ENCODE assay signal across 27 cellular contexts in genomic region chrX:85114776-85115175, GRCh38.
A peak's percentile ranks its signal among the peaks of the same experiment; 100 is the strongest.
DNase-seq lines count a peak whose midpoint lies in the region; ATAC-seq and TF ChIP-seq lines count a peak whose summit lies in the region.
"Had no signal": no experiment of that assay in that cellular context is flagged by ENCODE, and none has a peak within 500 bp of the region (broad histone marks: within the 10 kb centered on the region; RNA-seq: fewer than 3 reads in every experiment).

No MANE protein-coding gene starts in this region.

- no peaks in the 10 kb centered on the region for H3K36me3 Mint-ChIP-seq in type B pancreatic cell
- H3K36me3 Mint-ChIP-seq in Caco-2 (ENCODE audit: insufficient read depth, unreplicated experiment) = peaks cover 6% of the 10 kb centered on the region
- H3K36me3 Mint-ChIP-seq: CD8-positive, alpha-beta memory T cell; naive thymus-derived CD4-positive, alpha-beta T cell; stimulated activated effector memory CD8-positive, alpha-beta T cell treated with anti-CD3 and anti-CD28 coated beads, Interleukin-12 subunit alpha, Interleukin-12 subunit beta, amount 100 ng/mL, for 72 hours had no signal

- H3K4me2 ChIP-seq in SK-N-SH (no peak overlapping the region), OCI-LY3 (ENCODE audit: low read length) (no peak overlapping the region)

- no peaks in the 10 kb centered on the region for H3K79me2 ChIP-seq in SK-N-SH (ENCODE audit: insufficient read depth)
- H3K79me2 ChIP-seq in OCI-LY3 (ENCODE audit: low read length) = no peaks in the 10 kb centered on the region

- no peak overlapping the region for H3K4me3 Mint-ChIP-seq in type B pancreatic cell
- no peak overlapping the region for H3K4me3 Mint-ChIP-seq in Caco-2 (ENCODE audit: unreplicated experiment)
- H3K4me3 Mint-ChIP-seq: activated T-cell treated with anti-CD3 and anti-CD28 coated beads, Interleukin-2, amount 50 U/mL, for 72 hours; CD8-positive, alpha-beta memory T cell; central memory CD8-positive, alpha-beta T cell; naive thymus-derived CD4-positive, alpha-beta T cell; stimulated activated effector memory CD8-positive, alpha-beta T cell treated with anti-CD3 and anti-CD28 coated beads, Interleukin-12 subunit alpha, Interleukin-12 subunit beta, amount 100 ng/mL, for 72 hours had no signal

- DNase-seq in SK-N-SH = no peak
- DNase-seq in epithelial cell of esophagus (ENCODE audit: low read depth) = peak; percentile 0
- DNase-seq in type B pancreatic cell (ENCODE audit: extremely low spot score, unreplicated experiment) = no peak
- DNase-seq in NCI-H1105 treated with DMSO at 0.1 percent for 48 hours (lab: John Stamatoyannopoulos, UW) = no peak
- no peak for DNase-seq in activated gamma-delta T cell (lab: John Stamatoyannopoulos, UW)
- DNase-seq in Caco-2 = no peak
- DNase-seq: activated CD4-positive, alpha-beta T cell treated with anti-CD3 and anti-CD28 coated beads, Interleukin-2, amount 50 U/mL, for 4 hours; activated naive CD4-positive, alpha-beta T cell treated with Interleukin-2 at 50 U/mL for 16 hours; activated T-cell treated with anti-CD3 and anti-CD28 coated beads, Interleukin-2, amount 50 U/mL, for 72 hours; CD8-positive, alpha-beta memory T cell; gastrocnemius medialis; GDM1; IMR-90; kidney glomerular epithelial cell; lower lobe of right lung; naive thymus-derived CD4-positive, alpha-beta T cell; NCI-H1092 treated with DMSO at 0.1 percent for 48 hours; NCI-H1930; NCI-H526; occipital lobe; transverse colon had no signal

- H3K9me3 ChIP-seq in SK-N-SH (no peaks in the 10 kb centered on the region), OCI-LY3 (ENCODE audit: insufficient read depth, low read length) (no peaks in the 10 kb centered on the region), Caco-2 (no peaks in the 10 kb centered on the region)
- H3K9me3 ChIP-seq: gastrocnemius medialis, lower lobe of right lung, SJSA1, transverse colon had no signal

- no TSS peak for BruUV-seq in Caco-2 (replicated peaks; lab: Mats Ljungman, UMichigan)

- no peaks in the 10 kb centered on the region for H3K9me2 ChIP-seq in SK-N-SH

- no peaks in the 10 kb centered on the region for H3K4me1 ChIP-seq in SK-N-SH (ENCODE audit: control insufficient read depth in 1 of 2, insufficient read depth in 2 of 2, low read depth in 1 of 2, low read length in 1 of 2)
- H3K4me1 ChIP-seq in OCI-LY3 (ENCODE audit: low read length) = no peaks in the 10 kb centered on the region
- no peaks in the 10 kb centered on the region for H3K4me1 ChIP-seq in Caco-2
- H3K4me1 ChIP-seq: gastrocnemius medialis, lower lobe of right lung, SJSA1 had no signal

- POLR2A ChIA-PET in SK-N-SH (lab: Yijun Ruan, JAX) = no interaction called here
- POLR2A ChIA-PET in Caco-2 (lab: Charles Lee) = no interaction called here

- H4K20me1 ChIP-seq in SK-N-SH (ENCODE audit: insufficient read depth) = no peaks in the 10 kb centered on the region
- H4K20me1 ChIP-seq in OCI-LY3 (ENCODE audit: insufficient read depth, low read length) = no peaks in the 10 kb centered on the region

- H3K27me3 Mint-ChIP-seq in type B pancreatic cell = no peaks in the 10 kb centered on the region
- H3K27me3 Mint-ChIP-seq in Caco-2 (ENCODE audit: insufficient read depth, unreplicated experiment) = no peaks in the 10 kb centered on the region
- H3K27me3 Mint-ChIP-seq: central memory CD8-positive, alpha-beta T cell; naive thymus-derived CD4-positive, alpha-beta T cell had no signal

- H2AFZ ChIP-seq in SK-N-SH (ENCODE audit: low read depth) = no peak overlapping the region
- H2AFZ ChIP-seq in OCI-LY3 (ENCODE audit: low read depth, low read length) = no peak overlapping the region

- H3K9ac ChIP-seq in SK-N-SH (no peak overlapping the region), OCI-LY3 (ENCODE audit: low read length) (no peak overlapping the region)

- H3K27ac ChIP-seq in SK-N-SH (ENCODE audit: low read depth in 2 of 2, low read length in 1 of 2) (no peak overlapping the region), OCI-LY3 (ENCODE audit: low read length) (no peak overlapping the region)
- H3K27ac ChIP-seq: gastrocnemius medialis, lower lobe of right lung, RWPE1, SJSA1, transverse colon had no signal

- H3F3A ChIP-seq in SK-N-SH (replicated peaks; ENCODE audit: insufficient read depth) = no peaks in the 10 kb centered on the region

- TF ChIP-seq CTCF in SK-N-SH (IDR thresholded peaks at IDR 0.05) (peak; percentile 36), OCI-LY3 (IDR thresholded peaks at IDR 0.05; ENCODE audit: low read depth, low read length) (peak; percentile 11; the same call in 1 of the 2 replicates), epithelial cell of esophagus (IDR thresholded peaks at IDR 0.05; ENCODE audit: insufficient read depth, low read depth, low read length, missing control alignments) (no peak), type B pancreatic cell (conservative IDR thresholded peaks at IDR 0.05) (peak; percentile 33), Caco-2 (IDR thresholded peaks at IDR 0.05; ENCODE audit: insufficient read depth in 1 of 2, low read depth in 1 of 2, low read length in 1 of 2, severe bottlenecking in 1 of 2, unreplicated experiment in 1 of 2) (no peak)

- TF ChIP-seq EP300 in SK-N-SH (IDR thresholded peaks at IDR 0.05; ENCODE audit: borderline replicate concordance in 1 of 2, low read depth in 1 of 2, low read length in 1 of 2) = no peak

- no peak for ATAC-seq in SK-N-SH treated with all-trans-retinoic acid at 6 μM for 48 hours
- ATAC-seq: activated T-cell treated with anti-CD3 and anti-CD28 coated beads, Interleukin-2, amount 50 U/mL, for 72 hours; gastrocnemius medialis; lower lobe of right lung; naive thymus-derived CD4-positive, alpha-beta T cell; stimulated activated effector memory CD8-positive, alpha-beta T cell treated with anti-CD3 and anti-CD28 coated beads, Interleukin-12 subunit alpha, Interleukin-12 subunit beta, amount 100 ng/mL, for 72 hours had no signal

- no peak overlapping the region for H3K4me3 ChIP-seq in SK-N-SH (ENCODE audit: low read depth in 2 of 2, low read length in 1 of 2)
- H3K4me3 ChIP-seq in OCI-LY3 (ENCODE audit: low read length) = no peak overlapping the region
- no peak overlapping the region for H3K4me3 ChIP-seq in epithelial cell of esophagus (ENCODE audit: low read length)
- H3K4me3 ChIP-seq in Caco-2 (ENCODE audit: low read depth, low read length) = no peak overlapping the region
- H3K4me3 ChIP-seq: gastrocnemius medialis, lower lobe of right lung, SJSA1, transverse colon had no signal

- no peaks in the 10 kb centered on the region for H3K36me3 ChIP-seq in SK-N-SH (replicated peaks in 1 of 2; ENCODE audit: control insufficient read depth in 1 of 2, insufficient read depth in 2 of 2, low read length in 1 of 2)
- H3K36me3 ChIP-seq in OCI-LY3 (replicated peaks; ENCODE audit: low read depth, low read length) = no peaks in the 10 kb centered on the region
- no peaks in the 10 kb centered on the region for H3K36me3 ChIP-seq in Caco-2 (ENCODE audit: control insufficient read depth, insufficient read depth, low read length)
- H3K36me3 ChIP-seq: gastrocnemius medialis, lower lobe of right lung, SJSA1, transverse colon had no signal

- no peak for TF ChIP-seq RAD21 in SK-N-SH (IDR thresholded peaks at IDR 0.05; ENCODE audit: low read length)

- H3K27me3 ChIP-seq in SK-N-SH (ENCODE audit: insufficient read depth) = no peaks in the 10 kb centered on the region; the same call in 1 of the 2 replicates
- no peaks in the 10 kb centered on the region for H3K27me3 ChIP-seq in OCI-LY3 (ENCODE audit: low read depth, low read length)
- H3K27me3 ChIP-seq in Caco-2 (replicated peaks; ENCODE audit: control insufficient read depth, insufficient read depth, low read length) = no peaks in the 10 kb centered on the region
- H3K27me3 ChIP-seq: gastrocnemius medialis, SJSA1, transverse colon had no signal

- intact Hi-C loops in Caco-2 (cut with micrococcal nuclease; ENCODE audit: unreplicated experiment) = no loop called here

- CTCF ChIA-PET in SK-N-SH (lab: Yijun Ruan, JAX) (interaction anchor here (1.3 kb wide), 1 partner anchor 31 kb away, joined by 7 read pairs; no protein-coding TSS in a partner anchor), Caco-2 (lab: Charles Lee) (no interaction called here)

- no peaks in the 10 kb centered on the region for H3K4me1 Mint-ChIP-seq in type B pancreatic cell (ENCODE audit: unreplicated experiment)
- H3K4me1 Mint-ChIP-seq in Caco-2 (ENCODE audit: low read depth, unreplicated experiment) = no peaks in the 10 kb centered on the region
- H3K4me1 Mint-ChIP-seq: CD8-positive, alpha-beta memory T cell; central memory CD8-positive, alpha-beta T cell; naive thymus-derived CD4-positive, alpha-beta T cell; stimulated activated effector memory CD8-positive, alpha-beta T cell treated with anti-CD3 and anti-CD28 coated beads, Interleukin-12 subunit alpha, Interleukin-12 subunit beta, amount 100 ng/mL, for 72 hours had no signal

- H3K9me3 Mint-ChIP-seq in type B pancreatic cell (no peaks in the 10 kb centered on the region), Caco-2 (ENCODE audit: unreplicated experiment) (no peaks in the 10 kb centered on the region)
- H3K9me3 Mint-ChIP-seq: CD8-positive, alpha-beta memory T cell; central memory CD8-positive, alpha-beta T cell; naive thymus-derived CD4-positive, alpha-beta T cell; stimulated activated effector memory CD8-positive, alpha-beta T cell treated with anti-CD3 and anti-CD28 coated beads, Interleukin-12 subunit alpha, Interleukin-12 subunit beta, amount 100 ng/mL, for 72 hours had no signal

- no peak overlapping the region for H3K27ac Mint-ChIP-seq in type B pancreatic cell
- H3K27ac Mint-ChIP-seq in Caco-2 (ENCODE audit: unreplicated experiment) = no peak overlapping the region
- H3K27ac Mint-ChIP-seq: activated T-cell treated with anti-CD3 and anti-CD28 coated beads, Interleukin-2, amount 50 U/mL, for 72 hours; CD8-positive, alpha-beta memory T cell; naive thymus-derived CD4-positive, alpha-beta T cell; stimulated activated effector memory CD8-positive, alpha-beta T cell treated with anti-CD3 and anti-CD28 coated beads, Interleukin-12 subunit alpha, Interleukin-12 subunit beta, amount 100 ng/mL, for 72 hours had no signal

TF ChIP-seq in SK-N-SH, 30 proteins besides CTCF, POLR2A, EP300 and RAD21 (continues in another document):
- TF ChIP-seq MEF2A (IDR thresholded peaks at IDR 0.05; ENCODE audit: borderline replicate concordance, low read depth) (no peak), RFX5 (IDR thresholded peaks at IDR 0.05; ENCODE audit: low read length) (no peak)

TF ChIP-seq in SK-N-SH treated with all-trans-retinoic acid at 6 μM for 48 hours, 23 proteins besides CTCF, POLR2A, EP300 and RAD21 (continues in another document):
- TF ChIP-seq ZNF565 (CRISPR knock-in tag; conservative IDR thresholded peaks at IDR 0.05; ENCODE audit: low read depth) (no peak), ZFP3 (CRISPR knock-in tag; IDR thresholded peaks at IDR 0.05) (no peak), PPARA (CRISPR knock-in tag; IDR thresholded peaks at IDR 0.05; ENCODE audit: borderline replicate concordance) (no peak)

Comparison
In these comparisons a context has a peak if more than half of its experiments do, and no peak if none do; other contexts are left out.
1. CTCF ChIP-seq: peak in SK-N-SH (single experiment), OCI-LY3 (single experiment) and type B pancreatic cell (single experiment); none in epithelial cell of esophagus (single experiment) and Caco-2 (0 of 2).